ENCODE assay signal across 1 cellular context in the genomic region with DNA sequence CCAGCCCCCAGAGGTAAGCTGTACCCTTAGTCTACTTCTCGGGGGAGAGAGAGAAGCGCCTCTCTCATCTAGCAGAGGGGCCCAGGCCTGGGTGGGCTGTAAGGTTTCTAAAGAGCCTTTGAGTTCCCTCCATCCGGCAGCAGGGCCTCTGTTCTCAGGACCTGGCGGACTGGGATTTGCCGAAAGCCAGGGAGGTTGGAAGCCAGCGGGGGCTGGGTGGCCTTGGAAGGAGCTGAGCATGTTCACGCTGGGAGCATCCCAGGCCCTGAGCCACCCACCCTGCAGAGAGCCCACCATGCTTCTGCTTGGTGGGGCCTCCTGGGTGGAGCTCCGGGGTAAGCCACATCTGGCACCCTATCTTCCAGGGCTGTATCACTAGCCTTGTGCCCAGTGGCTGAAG.
A peak's percentile ranks its signal among the peaks of the same experiment; 100 is the strongest.
TF ChIP-seq lines count a peak whose summit lies in the region.

No MANE protein-coding gene starts in this region.

TF ChIP-seq in HepG2, 621 proteins besides CTCF, POLR2A, EP300 and RAD21:
- TF ChIP-seq, protein P1, sequence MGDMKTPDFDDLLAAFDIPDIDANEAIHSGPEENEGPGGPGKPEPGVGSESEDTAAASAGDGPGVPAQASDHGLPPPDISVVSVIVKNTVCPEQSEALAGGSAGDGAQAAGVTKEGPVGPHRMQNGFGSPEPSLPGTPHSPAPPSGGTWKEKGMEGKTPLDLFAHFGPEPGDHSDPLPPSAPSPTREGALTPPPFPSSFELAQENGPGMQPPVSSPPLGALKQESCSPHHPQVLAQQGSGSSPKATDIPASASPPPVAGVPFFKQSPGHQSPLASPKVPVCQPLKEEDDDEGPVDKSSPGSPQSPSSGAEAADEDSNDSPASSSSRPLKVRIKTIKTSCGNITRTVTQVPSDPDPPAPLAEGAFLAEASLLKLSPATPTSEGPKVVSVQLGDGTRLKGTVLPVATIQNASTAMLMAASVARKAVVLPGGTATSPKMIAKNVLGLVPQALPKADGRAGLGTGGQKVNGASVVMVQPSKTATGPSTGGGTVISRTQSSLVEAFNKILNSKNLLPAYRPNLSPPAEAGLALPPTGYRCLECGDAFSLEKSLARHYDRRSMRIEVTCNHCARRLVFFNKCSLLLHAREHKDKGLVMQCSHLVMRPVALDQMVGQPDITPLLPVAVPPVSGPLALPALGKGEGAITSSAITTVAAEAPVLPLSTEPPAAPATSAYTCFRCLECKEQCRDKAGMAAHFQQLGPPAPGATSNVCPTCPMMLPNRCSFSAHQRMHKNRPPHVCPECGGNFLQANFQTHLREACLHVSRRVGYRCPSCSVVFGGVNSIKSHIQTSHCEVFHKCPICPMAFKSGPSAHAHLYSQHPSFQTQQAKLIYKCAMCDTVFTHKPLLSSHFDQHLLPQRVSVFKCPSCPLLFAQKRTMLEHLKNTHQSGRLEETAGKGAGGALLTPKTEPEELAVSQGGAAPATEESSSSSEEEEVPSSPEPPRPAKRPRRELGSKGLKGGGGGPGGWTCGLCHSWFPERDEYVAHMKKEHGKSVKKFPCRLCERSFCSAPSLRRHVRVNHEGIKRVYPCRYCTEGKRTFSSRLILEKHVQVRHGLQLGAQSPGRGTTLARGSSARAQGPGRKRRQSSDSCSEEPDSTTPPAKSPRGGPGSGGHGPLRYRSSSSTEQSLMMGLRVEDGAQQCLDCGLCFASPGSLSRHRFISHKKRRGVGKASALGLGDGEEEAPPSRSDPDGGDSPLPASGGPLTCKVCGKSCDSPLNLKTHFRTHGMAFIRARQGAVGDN (CRISPR knock-in tag; IDR thresholded peaks at IDR 0.05): peak; percentile 29
- no peak for TF ChIP-seq SSRP1 (CRISPR knock-in tag; IDR thresholded peaks at IDR 0.05)
